ENCODE assay signal across 1 cellular context in genomic region chr13:75695908-75696307, GRCh38.
A peak's percentile ranks its signal among the peaks of the same experiment; 100 is the strongest.
TF ChIP-seq lines count a peak whose summit lies in the region.

No MANE protein-coding gene starts in this region.

TF ChIP-seq in HepG2, 621 proteins besides CTCF, POLR2A, EP300 and RAD21 (continued from another document):
- 0 out of 2 replicates have a peak, but pooled peaks have one; percentile 21 for TF ChIP-seq HOMEZ (CRISPR knock-in tag; IDR thresholded peaks at IDR 0.05; ENCODE audit: low read depth)
- TF ChIP-seq ZNF792 (CRISPR knock-in tag; IDR thresholded peaks at IDR 0.05): 0 out of 2 replicates have a peak, but pooled peaks have one; percentile 51
- TF ChIP-seq MIER2 (CRISPR knock-in tag; IDR thresholded peaks at IDR 0.05): 0 out of 2 replicates have a peak, but pooled peaks have one; percentile 15
- peak; percentile 55; the same call in 1 of the 2 replicates for TF ChIP-seq ZNF501 (CRISPR knock-in tag; IDR thresholded peaks at IDR 0.05)
- peak; percentile 94 for TF ChIP-seq STAG1 (CRISPR knock-in tag; IDR thresholded peaks at IDR 0.05)
- peak; percentile 41; the same call in 1 of the 2 replicates for TF ChIP-seq ERF (CRISPR knock-in tag; IDR thresholded peaks at IDR 0.05)
- 0 out of 2 replicates have a peak, but pooled peaks have one; percentile 32 for TF ChIP-seq ZSCAN9 (CRISPR knock-in tag; IDR thresholded peaks at IDR 0.05; ENCODE audit: borderline replicate concordance)
- TF ChIP-seq ZNF687 (CRISPR knock-in tag; IDR thresholded peaks at IDR 0.05): peak; percentile 9; the same call in 1 of the 2 replicates
- TF ChIP-seq REPIN1 (CRISPR knock-in tag; IDR thresholded peaks at IDR 0.05; ENCODE audit: borderline replicate concordance, low read depth): 0 out of 2 replicates have a peak, but pooled peaks have one; percentile 23
- TF ChIP-seq ARID5B (CRISPR knock-in tag; IDR thresholded peaks at IDR 0.05): 0 out of 2 replicates have a peak, but pooled peaks have one; percentile 9
- 0 out of 2 replicates have a peak, but pooled peaks have one; percentile 24 for TF ChIP-seq IKZF5 (CRISPR knock-in tag; IDR thresholded peaks at IDR 0.05)
- peak; percentile 91 for TF ChIP-seq SMC3 (IDR thresholded peaks at IDR 0.05; ENCODE audit: low read length)
